10 cellular contexts compared by ENCODE assay signal in the genomic region with DNA sequence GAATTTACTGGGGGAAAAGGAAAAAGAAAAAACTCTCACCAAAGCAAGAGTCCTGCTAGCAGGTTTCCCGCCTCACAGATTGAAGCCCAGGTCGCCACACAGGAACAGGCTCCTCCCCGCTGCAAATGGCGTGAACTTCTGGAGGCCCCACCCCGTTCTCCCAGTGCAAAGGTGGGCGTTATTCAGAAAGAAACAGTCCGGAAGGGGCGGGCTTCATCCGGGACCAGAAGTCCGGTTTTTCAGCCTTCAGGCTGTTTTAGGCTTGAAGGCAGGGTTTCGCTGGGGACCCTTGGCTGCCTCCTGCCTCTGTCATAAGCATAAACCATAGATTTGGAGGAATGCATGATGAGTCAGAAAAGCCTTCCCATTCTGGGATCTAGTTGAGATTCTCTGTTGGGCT.
A peak's percentile ranks its signal among the peaks of the same experiment; 100 is the strongest.
DNase-seq lines count a peak whose midpoint lies in the region; ATAC-seq and TF ChIP-seq lines count a peak whose summit lies in the region.
"Had no signal": no experiment of that assay in that cellular context is flagged by ENCODE, and none has a peak within 500 bp of the region (broad histone marks: within the 10 kb centered on the region; RNA-seq: fewer than 3 reads in every experiment).

No MANE protein-coding gene starts in this region.

- H3K27ac Mint-ChIP-seq in T-helper 2 cell treated with Interferon-gamma antibody and Interleukin-4, amounts not matched to agents 5 μg/mL and 100 μg/mL, for 36 hours, result no peak overlapping the region
- H3K27ac Mint-ChIP-seq: stimulated activated naive CD8-positive, alpha-beta T cell treated with anti-CD3 and anti-CD28 coated beads, Interleukin-15, Interleukin-2, amounts not matched to agents 100 ng/mL and 50 ng/mL, for 24 hours had no signal

- H3K4me3 Mint-ChIP-seq in T-helper 2 cell treated with Interferon-gamma antibody and Interleukin-4, amounts not matched to agents 5 μg/mL and 100 μg/mL, for 36 hours, result peak overlapping the region; percentile 29
- H3K4me3 Mint-ChIP-seq: stimulated activated naive CD8-positive, alpha-beta T cell treated with anti-CD3 and anti-CD28 coated beads, Interleukin-15, Interleukin-2, amounts not matched to agents 100 ng/mL and 50 ng/mL, for 24 hours had no signal

- DNase-seq in T-helper 2 cell treated with Interferon-gamma antibody and Interleukin-4, amounts not matched to agents 5 μg/mL and 100 μg/mL, for 36 hours (ENCODE audit: low spot score), result no peak
- DNase-seq in T-helper 2 cell, result no peak
- peak; percentile 75 for DNase-seq in amniotic epithelial cell (ENCODE audit: low read depth)
- DNase-seq in left colon, result peak in 1 of 2 donors; percentile 37
- DNase-seq in upper lobe of left lung, result peak in 1 of 2 donors; percentile 60
- DNase-seq in stimulated activated naive CD4-positive, alpha-beta T cell (lab: John Stamatoyannopoulos, UW), result no peak
- no peak for DNase-seq in effector CD4-positive, alpha-beta T cell
- DNase-seq: ACHN had no signal

- no peaks in the 10 kb centered on the region for H3K27me3 ChIP-seq in upper lobe of left lung

- H3K36me3 Mint-ChIP-seq in T-helper 2 cell treated with Interferon-gamma antibody and Interleukin-4, amounts not matched to agents 5 μg/mL and 100 μg/mL, for 36 hours (ENCODE audit: low read depth), result no peaks in the 10 kb centered on the region

- ATAC-seq in left colon, result peak; percentile 56
- ATAC-seq in upper lobe of left lung (ENCODE audit: low FRiP score in 2 of 2), result peak in 1 of 2 donors; percentile 84
- no peak for ATAC-seq in GM21423 (IDR thresholded peaks at IDR 0.05; ENCODE audit: unreplicated experiment)

- H3K9me3 ChIP-seq in upper lobe of left lung, result no peaks in the 10 kb centered on the region

- H3K9me3 Mint-ChIP-seq in T-helper 2 cell treated with Interferon-gamma antibody and Interleukin-4, amounts not matched to agents 5 μg/mL and 100 μg/mL, for 36 hours, result no peaks in the 10 kb centered on the region
- H3K9me3 Mint-ChIP-seq: stimulated activated naive CD8-positive, alpha-beta T cell treated with anti-CD3 and anti-CD28 coated beads, Interleukin-15, Interleukin-2, amounts not matched to agents 100 ng/mL and 50 ng/mL, for 24 hours had no signal

- peak overlapping the region in 1 of 4 donors; percentile 35 for H3K27ac ChIP-seq in upper lobe of left lung

- H3K4me1 Mint-ChIP-seq in T-helper 2 cell treated with Interferon-gamma antibody and Interleukin-4, amounts not matched to agents 5 μg/mL and 100 μg/mL, for 36 hours (ENCODE audit: low read depth), result peaks cover 3% of the 10 kb centered on the region

- H3K27me3 Mint-ChIP-seq in T-helper 2 cell treated with Interferon-gamma antibody and Interleukin-4, amounts not matched to agents 5 μg/mL and 100 μg/mL, for 36 hours (ENCODE audit: low read depth), result peaks cover 5% of the 10 kb centered on the region

- no peaks in the 10 kb centered on the region for H3K36me3 ChIP-seq in upper lobe of left lung

- WGBS in upper lobe of left lung, 2 donors, result 56 to 82% methylated on average over 11 of the region's 11 CpGs

- H3K4me3 ChIP-seq in upper lobe of left lung, result peak overlapping the region in 3 of 4 donors; percentile 17 to 34 (median 33)

- intact Hi-C loops in left colon (cut with DNase I, micrococcal nuclease), result no loop called here

- H3K4me1 ChIP-seq in upper lobe of left lung, result no peaks in the 10 kb centered on the region

- no peak for TF ChIP-seq CTCF in upper lobe of left lung (IDR thresholded peaks at IDR 0.05)

- TF ChIP-seq POLR2A in upper lobe of left lung (IDR thresholded peaks at IDR 0.05), result no peak

- no peak for TF ChIP-seq EP300 in upper lobe of left lung (IDR thresholded peaks at IDR 0.05)
